ENCODE assay signal across 20 cellular contexts in the genomic region with DNA sequence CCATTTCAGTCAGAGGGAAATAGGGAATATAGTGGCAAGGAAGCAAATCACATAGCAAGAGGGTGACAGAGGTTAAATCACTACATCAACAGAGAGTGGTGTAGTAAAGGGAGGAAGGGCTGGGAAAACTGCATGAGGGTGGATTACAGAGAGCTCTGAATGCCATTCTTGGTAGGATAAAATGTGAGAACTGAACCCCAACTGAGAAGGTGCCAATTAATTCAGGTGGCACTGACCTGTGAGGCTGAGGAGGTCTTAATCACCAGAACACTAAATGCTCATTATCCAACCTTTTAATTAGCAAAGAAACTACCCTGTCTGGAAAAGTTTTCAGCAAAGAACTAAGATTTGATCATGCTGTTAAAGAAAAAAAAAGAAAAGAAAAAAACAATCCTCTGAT.
"Had no signal": no experiment of that assay in that cellular context is flagged by ENCODE, and none has a peak within 500 bp of the region (broad histone marks: within the 10 kb centered on the region; RNA-seq: fewer than 3 reads in every experiment).

No MANE protein-coding gene starts in this region.

- H3K36me3 Mint-ChIP-seq: stimulated activated effector memory CD8-positive, alpha-beta T cell treated with anti-CD3 and anti-CD28 coated beads, Interleukin-12 subunit alpha, Interleukin-12 subunit beta, amount 100 ng/mL, for 72 hours; type B pancreatic cell had no signal

- H3K27ac Mint-ChIP-seq: effector memory CD8-positive, alpha-beta T cell; stimulated activated effector memory CD8-positive, alpha-beta T cell treated with anti-CD3 and anti-CD28 coated beads, Interleukin-12 subunit alpha, Interleukin-12 subunit beta, amount 100 ng/mL, for 72 hours; type B pancreatic cell had no signal

- DNase-seq: central memory CD4-positive, alpha-beta T cell; colonic mucosa; dermis blood vessel endothelial cell; effector memory CD8-positive, alpha-beta T cell; head of caudate nucleus; kidney; left cardiac atrium; left lung; naive thymus-derived CD8-positive, alpha-beta T cell; ovary; right cardiac atrium; sigmoid colon; stimulated activated CD4-positive, alpha-beta T cell treated with anti-CD3 and anti-CD28 coated beads, Interleukin-2, amount 100 ng/mL, for 24 hours; stimulated activated CD4-positive, alpha-beta T cell treated with anti-CD3 and anti-CD28 coated beads, Interleukin-4, amount 100 ng/mL, for 24 hours; stimulated activated naive CD8-positive, alpha-beta T cell treated with anti-CD3 and anti-CD28 coated beads, Interleukin-15, Interleukin-2, amounts not matched to agents 100 U/mL and 50 U/mL, for 24 hours; substantia nigra; testis; tibial artery had no signal

- H3K9me3 ChIP-seq: colonic mucosa, left lung, ovary, testis had no signal

- H3K27me3 Mint-ChIP-seq: effector memory CD8-positive, alpha-beta T cell; type B pancreatic cell had no signal

- H3K4me3 Mint-ChIP-seq: effector memory CD8-positive, alpha-beta T cell; naive thymus-derived CD8-positive, alpha-beta T cell; stimulated activated effector memory CD8-positive, alpha-beta T cell treated with anti-CD3 and anti-CD28 coated beads, Interleukin-12 subunit alpha, Interleukin-12 subunit beta, amount 100 ng/mL, for 72 hours; type B pancreatic cell had no signal

- H3K36me3 ChIP-seq: colonic mucosa, left lung, ovary, sigmoid colon, tibial artery had no signal

- H3K4me3 ChIP-seq: colonic mucosa, left lung, ovary, sigmoid colon, testis, tibial artery had no signal

- H3K27me3 ChIP-seq: colonic mucosa, left lung, ovary, sigmoid colon, testis, tibial artery had no signal

- H3K27ac ChIP-seq: colonic mucosa, left lung, ovary, sigmoid colon, testis, tibial artery had no signal

- ATAC-seq: effector memory CD8-positive, alpha-beta T cell; left cardiac atrium; left lung; naive thymus-derived CD8-positive, alpha-beta T cell; right cardiac atrium; stimulated activated effector memory CD8-positive, alpha-beta T cell treated with anti-CD3 and anti-CD28 coated beads, Interleukin-12 subunit alpha, Interleukin-12 subunit beta, amount 100 ng/mL, for 72 hours; stimulated activated naive CD8-positive, alpha-beta T cell treated with anti-CD3 and anti-CD28 coated beads, Interleukin-15, Interleukin-2, amounts not matched to agents 100 U/mL and 50 U/mL, for 24 hours had no signal

- H3K9me3 Mint-ChIP-seq: type B pancreatic cell had no signal

- H3K4me1 Mint-ChIP-seq: naive thymus-derived CD8-positive, alpha-beta T cell; stimulated activated effector memory CD8-positive, alpha-beta T cell treated with anti-CD3 and anti-CD28 coated beads, Interleukin-12 subunit alpha, Interleukin-12 subunit beta, amount 100 ng/mL, for 72 hours had no signal

- H3K4me1 ChIP-seq: colonic mucosa, left lung, sigmoid colon, testis, tibial artery had no signal
